Comparison of ENCODE assay signal across 16 cellular contexts in the genomic region with DNA sequence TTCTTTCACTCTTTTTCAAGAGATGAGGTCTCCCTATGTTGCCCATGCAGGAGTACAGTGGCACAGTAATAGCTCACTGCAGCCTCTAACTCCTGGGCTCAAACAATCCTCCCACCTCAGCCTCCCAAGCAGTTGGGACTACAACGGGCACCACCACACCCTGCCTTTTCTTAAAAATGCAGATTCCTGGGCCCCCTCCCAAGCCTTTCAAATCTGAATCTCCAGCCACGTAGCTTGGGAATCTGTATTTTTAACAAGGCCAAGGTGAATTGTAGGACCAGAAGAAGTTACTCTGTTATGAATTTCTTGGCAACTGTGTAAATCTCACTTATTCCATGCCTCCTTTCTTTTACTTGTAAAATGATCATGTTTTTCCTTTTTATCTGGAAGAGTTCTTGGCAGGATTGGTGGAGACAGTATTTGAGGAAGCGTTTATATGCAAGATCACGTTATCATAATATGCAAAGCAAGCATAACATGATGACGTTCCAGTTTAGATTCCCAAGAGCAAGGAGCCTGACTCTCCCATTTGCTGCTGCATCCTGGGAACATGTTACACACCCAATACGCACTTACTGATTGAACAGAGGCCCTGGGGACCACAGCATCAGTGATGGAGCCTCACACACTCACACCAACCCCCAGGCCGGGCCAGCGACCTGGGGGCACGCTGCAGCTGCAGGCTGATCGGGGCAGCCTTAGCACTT.
"Had no signal": no experiment of that assay in that cellular context is flagged by ENCODE, and none has a peak within 500 bp of the region (broad histone marks: within the 10 kb centered on the region; RNA-seq: fewer than 3 reads in every experiment).

No MANE protein-coding gene starts in this region.

- H3K4me3 ChIP-seq: heart right ventricle, stomach, thoracic aorta had no signal

- DNase-seq: activated CD4-positive, alpha-beta T cell treated with anti-CD3 and anti-CD28 coated beads for 36 hours; activated CD8-positive, alpha-beta T cell treated with anti-CD3 and anti-CD28 coated beads, Interleukin-2, amount 10 ng/mL, durations not matched to agents 7 days and 5 days; activated naive CD4-positive, alpha-beta T cell treated with anti-CD3 and anti-CD28 coated beads, Interleukin-2, amount 50 U/mL, for 16 hours; amygdala; effector memory CD4-positive, alpha-beta T cell; foreskin melanocyte; heart right ventricle; islet precursor cell; mammary epithelial cell; nephron progenitor cell; stimulated activated CD4-positive, alpha-beta T cell treated with anti-CD3 and anti-CD28 coated beads, Interleukin-4, amount 100 ng/mL, for 1 hour; stimulated activated CD8-positive, alpha-beta memory T cell treated with anti-CD3 and anti-CD28 coated beads, Interleukin-4, amount 100 ng/mL, for 48 hours; stomach; T-cell; T1000 had no signal

- ATAC-seq: activated CD4-positive, alpha-beta T cell treated with anti-CD3 and anti-CD28 coated beads for 36 hours; activated CD8-positive, alpha-beta T cell treated with anti-CD3 and anti-CD28 coated beads, Interleukin-2, amount 10 ng/mL, durations not matched to agents 7 days and 5 days; heart right ventricle; T-cell had no signal

- H3K27me3 Mint-ChIP-seq: activated CD4-positive, alpha-beta T cell treated with anti-CD3 and anti-CD28 coated beads for 36 hours; T-cell had no signal

- H3K4me3 Mint-ChIP-seq: activated CD4-positive, alpha-beta T cell treated with anti-CD3 and anti-CD28 coated beads for 36 hours; activated CD8-positive, alpha-beta T cell treated with anti-CD3 and anti-CD28 coated beads, Interleukin-2, amount 10 ng/mL, durations not matched to agents 7 days and 5 days; nephron progenitor cell; T-cell had no signal

- H3K27ac Mint-ChIP-seq: activated CD4-positive, alpha-beta T cell treated with anti-CD3 and anti-CD28 coated beads for 36 hours; activated CD8-positive, alpha-beta T cell treated with anti-CD3 and anti-CD28 coated beads, Interleukin-2, amount 10 ng/mL, durations not matched to agents 7 days and 5 days; nephron progenitor cell; T-cell had no signal

- H3K9me3 Mint-ChIP-seq: nephron progenitor cell, T-cell had no signal
